9 cellular contexts compared by ENCODE assay signal in the genomic region with DNA sequence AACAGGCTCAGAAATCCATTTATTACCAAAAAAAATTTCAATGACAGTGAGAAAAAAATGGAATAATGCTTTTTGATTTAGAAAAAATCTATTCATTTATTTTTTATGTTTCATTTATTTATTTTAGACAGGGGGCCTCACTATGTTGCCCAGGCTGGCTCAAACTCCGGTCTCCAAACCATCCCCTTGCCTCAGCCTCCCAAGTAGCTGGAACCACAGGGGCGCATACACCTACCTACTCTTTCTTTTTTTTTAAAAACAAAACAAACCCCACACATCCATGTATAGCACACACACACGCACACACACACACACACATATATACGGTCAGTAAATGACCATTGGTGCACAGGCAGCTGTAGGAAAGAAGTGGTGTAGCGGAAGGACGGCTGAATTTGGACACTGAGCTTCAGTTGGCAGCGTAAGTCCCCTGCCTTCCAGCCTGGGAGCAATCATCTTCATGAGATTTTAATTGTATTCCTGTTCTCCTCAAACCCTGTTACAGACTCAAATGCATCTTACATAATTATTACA. TPM values are rescaled to one million over a fixed set of nuclear protein-coding genes. Genes with fewer than 3 reads are reported as not detected.
DNase-seq lines count a peak whose midpoint lies in the region; ATAC-seq, FAIRE-seq and TF ChIP-seq lines count a peak whose summit lies in the region.
"Had no signal": no experiment of that assay in that cellular context is flagged by ENCODE, and none has a peak within 500 bp of the region (broad histone marks: within the 10 kb centered on the region; RNA-seq: fewer than 3 reads in every experiment).

No MANE protein-coding gene starts in this region.

- 75 to 86% (median 82%) methylated on average over 7 of the region's 7 CpGs for WGBS in heart left ventricle, 4 donors

- FAIRE-seq in urothelium cell line (lab: Jason Lieb, UNC) = peak; percentile 68

- H3K4me3 Mint-ChIP-seq in chondrocyte (ENCODE audit: unreplicated experiment) = peak overlapping the region; percentile 71

- intact Hi-C loops in heart left ventricle (cut with DNase I) (no loop called here), left ventricle myocardium superior (cut with micrococcal nuclease) (no loop called here)

- H3K9me3 Mint-ChIP-seq in chondrocyte (ENCODE audit: low read depth) = no peaks in the 10 kb centered on the region

- ATAC-seq in heart left ventricle = no peak
- no peak for ATAC-seq in left ventricle myocardium superior
- no peak for ATAC-seq in GM21515 (IDR thresholded peaks at IDR 0.05; ENCODE audit: unreplicated experiment)

- H3K4me3 ChIP-seq in heart left ventricle = peak overlapping the region in 5 of 12 donors; percentile 11 to 34 (median 29)
- no peak overlapping the region for H3K4me3 ChIP-seq in mucosa of stomach (ENCODE audit: low read length)

- H3K27me3 ChIP-seq in heart left ventricle (no peaks in the 10 kb centered on the region), mucosa of stomach (ENCODE audit: control insufficient read depth, insufficient read depth, low read length) (no peaks in the 10 kb centered on the region)

- H3K9ac ChIP-seq in mucosa of stomach (ENCODE audit: low read length) = peak overlapping the region; percentile 54

- no peaks in the 10 kb centered on the region for H3K36me3 Mint-ChIP-seq in chondrocyte (ENCODE audit: low read depth)

- H3K27me3 Mint-ChIP-seq in chondrocyte (ENCODE audit: low read depth) = no peaks in the 10 kb centered on the region

- no peak for TF ChIP-seq POLR2A in heart left ventricle (IDR thresholded peaks at IDR 0.05)

- H3K36me3 ChIP-seq in heart left ventricle = no peaks in the 10 kb centered on the region
- H3K36me3 ChIP-seq in mucosa of stomach (ENCODE audit: control insufficient read depth, insufficient read depth, low read length) = no peaks in the 10 kb centered on the region

- H3K4me1 Mint-ChIP-seq in chondrocyte (ENCODE audit: low read depth) = peaks cover 47% of the 10 kb centered on the region

- DNase-seq in heart left ventricle (no peak), left ventricle myocardium superior (no peak), chondrocyte (ENCODE audit: low spot score) (no peak), urothelium cell line (ENCODE audit: low spot score) (no peak), NK-92 (lab: John Stamatoyannopoulos, UW; ENCODE audit: unreplicated experiment) (no peak), activated T-cell treated with anti-CD3 and anti-CD28 coated beads for 4 hours (no peak)
- DNase-seq: cerebellar nuclear complex had no signal

- peak overlapping the region; percentile 56 to 87 (median 72) for H3K27ac ChIP-seq in heart left ventricle

- H3K27ac Mint-ChIP-seq in chondrocyte (ENCODE audit: unreplicated experiment) = peak overlapping the region; percentile 96

- H3K4me1 ChIP-seq in heart left ventricle (peaks cover 0 to 58% (median 33%) of the 10 kb centered on the region in 12 donors), mucosa of stomach (ENCODE audit: control insufficient read depth, insufficient read depth, low read length) (peaks cover 31% of the 10 kb centered on the region)

- H3K9me3 ChIP-seq in heart left ventricle (no peaks in the 10 kb centered on the region), mucosa of stomach (ENCODE audit: control insufficient read depth, low read length) (no peaks in the 10 kb centered on the region)

- no peak for TF ChIP-seq CTCF in heart left ventricle (IDR thresholded peaks at IDR 0.05)
- no peak for TF ChIP-seq CTCF in chondrocyte (IDR thresholded peaks at IDR 0.05)

RNA-seq across cellular contexts. Expression of a gene that starts 28.8 kb away (rescaled TPM):
- 10 to 100 TPM; 12.8 to 21.4 (median 14.5) TPM for total RNA-seq in heart left ventricle
- polyA plus RNA-seq in heart left ventricle = 10 to 100 TPM; 10.5 to 25.9 TPM
- total RNA-seq in left ventricle myocardium superior = 14.3 TPM
- 12.7 to 15.3 TPM (median 14.9 TPM) in 3 replicates for total RNA-seq in chondrocyte
